ENCODE assay signal across 8 cellular contexts in genomic region chr7:107742678-107743566, GRCh38. TPM values are rescaled to one million over a fixed set of nuclear protein-coding genes. Genes with fewer than 3 reads are reported as not detected.
DNase-seq lines count a peak whose midpoint lies in the region; ATAC-seq and TF ChIP-seq lines count a peak whose summit lies in the region.

No MANE protein-coding gene starts in this region.

- peak overlapping the region; percentile 100 for H3K27ac Mint-ChIP-seq in T-cell

- intact Hi-C loops in upper lobe of right lung (cut with DNase I), result loop anchor here (10.0 kb wide), 1 partner anchor 132 kb away; no protein-coding TSS in a partner anchor

- no peaks in the 10 kb centered on the region for H3K36me3 ChIP-seq in KMS-11 (ENCODE audit: insufficient read depth)
- no peaks in the 10 kb centered on the region for H3K36me3 ChIP-seq in effector memory CD4-positive, alpha-beta T cell (ENCODE audit: control insufficient read depth, insufficient read depth, low read length)
- peaks cover 5% of the 10 kb centered on the region for H3K36me3 ChIP-seq in mesodermal cell (ENCODE audit: control insufficient read depth, insufficient read depth, low read length)
- no peaks in the 10 kb centered on the region for H3K36me3 ChIP-seq in upper lobe of right lung

- POLR2A ChIA-PET in T-cell (lab: Charles Lee), result interaction anchor here (0.6 to 2.5 kb wide), 12 partner anchors 9 to 1458 kb away, joined by 3 to 17 read pairs (median 4); partner anchors contain the start of genes HBP1 (in 2 of the 2), DLD (in 1 of the 2) and NAMPT (in 1 of the 2)

- WGBS in mesodermal cell (ENCODE audit: insufficient coverage in 2 of 2), 2 experiments, result 5 to 10% methylated on average over 21 to 25 of the region's 29 CpGs

- no peaks in the 10 kb centered on the region for H3K9me3 ChIP-seq in effector memory CD4-positive, alpha-beta T cell (ENCODE audit: control insufficient read depth, low read length)
- no peaks in the 10 kb centered on the region for H3K9me3 ChIP-seq in mesodermal cell (ENCODE audit: control insufficient read depth, low read length)
- no peaks in the 10 kb centered on the region for H3K9me3 ChIP-seq in upper lobe of right lung

- ATAC-seq in GM21737 (IDR thresholded peaks at IDR 0.05; ENCODE audit: unreplicated experiment) (peak; percentile 37), T-cell (replicated peaks in 1 of 4) (peak; percentile 38 to 48 (median 44)), upper lobe of right lung (peak; percentile 48)

- no peaks in the 10 kb centered on the region for H3K27me3 ChIP-seq in KMS-11 (ENCODE audit: insufficient read depth, low read depth)
- H3K27me3 ChIP-seq in effector memory CD4-positive, alpha-beta T cell (replicated peaks; ENCODE audit: control insufficient read depth, insufficient read depth, low read length, poor library complexity, severe bottlenecking), result no peaks in the 10 kb centered on the region
- H3K27me3 ChIP-seq in upper lobe of right lung, result no peaks in the 10 kb centered on the region

- no peaks in the 10 kb centered on the region for H3K9me3 Mint-ChIP-seq in T-cell

- H4K20me1 ChIP-seq in KMS-11 (ENCODE audit: insufficient read depth), result peaks cover 21% of the 10 kb centered on the region

- H3K36me3 Mint-ChIP-seq in T-cell, result peaks cover 8% of the 10 kb centered on the region

- H3K4me3 ChIP-seq in KMS-11 (IDR thresholded peaks at IDR 0.05; ENCODE audit: insufficient read depth, low read depth, low read length) (no peak overlapping the region), mesodermal cell (ENCODE audit: extremely low read depth, insufficient read depth, low read length, poor library complexity, severe bottlenecking) (peak overlapping the region; percentile 95), upper lobe of right lung (peak overlapping the region; percentile 82)
- peak overlapping the region; percentile 79 for H3K4me3 ChIP-seq in effector memory CD4-positive, alpha-beta T cell (ENCODE audit: insufficient read depth, low read depth, low read length, poor library complexity, severe bottlenecking)

- peak overlapping the region; percentile 92 for H3K9ac ChIP-seq in KMS-11

- DNase-seq in NCI-H748 (lab: John Stamatoyannopoulos, UW; ENCODE audit: unreplicated experiment), result peak; percentile 90
- no peak for DNase-seq in NCI-H748 treated with DMSO at 0.1 percent for 48 hours (lab: John Stamatoyannopoulos, UW)
- peak in 2 of 34 experiments; percentile 57 to 59 for DNase-seq in T-cell
- DNase-seq in effector memory CD4-positive, alpha-beta T cell, result peak in 1 of 3 donors; percentile 38
- DNase-seq in upper lobe of right lung, result peak; percentile 82

- H3K27me3 Mint-ChIP-seq in T-cell, result no peaks in the 10 kb centered on the region

- peak overlapping the region; percentile 94 to 97 (median 96) for H3K4me3 Mint-ChIP-seq in T-cell

- TF ChIP-seq CTCF in KMS-11 (conservative IDR thresholded peaks at IDR 0.05; ENCODE audit: low read depth, low read length) (no peak; the same call in none of the 2 replicates), upper lobe of right lung (IDR thresholded peaks at IDR 0.05) (no peak)

- CTCF ChIA-PET in T-cell (lab: Charles Lee), result interaction anchor here (0.6 to 4.9 kb wide), 23 partner anchors 9 to 574 kb away, joined by 3 to 75 read pairs (median 6); partner anchors contain the start of genes COG5 (in 2 of the 2), DUS4L (in 2 of the 2), DLD (in 1 of the 2) and HBP1 (in 1 of the 2)

- H2AFZ ChIP-seq in KMS-11 (ENCODE audit: low read depth), result peak overlapping the region; percentile 89

- H3K27ac ChIP-seq in KMS-11 (peak overlapping the region; percentile 96), mesodermal cell (ENCODE audit: low read depth, low read length, severe bottlenecking) (peak overlapping the region; percentile 97), upper lobe of right lung (peak overlapping the region; percentile 95)
- peak overlapping the region; percentile 100 for H3K27ac ChIP-seq in effector memory CD4-positive, alpha-beta T cell (ENCODE audit: insufficient read depth, low read length, poor library complexity, severe bottlenecking)

- peaks cover 40% of the 10 kb centered on the region for H3K4me1 ChIP-seq in KMS-11 (ENCODE audit: low read depth, poor library complexity, severe bottlenecking)
- peaks cover 35% of the 10 kb centered on the region for H3K4me1 ChIP-seq in effector memory CD4-positive, alpha-beta T cell (ENCODE audit: control insufficient read depth, insufficient read depth, low read length, poor library complexity, severe bottlenecking)
- peaks cover 11% of the 10 kb centered on the region for H3K4me1 ChIP-seq in mesodermal cell (ENCODE audit: control insufficient read depth, insufficient read depth, low read length, poor library complexity, severe bottlenecking)
- H3K4me1 ChIP-seq in upper lobe of right lung, result peaks cover 29% of the 10 kb centered on the region

- peaks cover 40% of the 10 kb centered on the region for H3K79me2 ChIP-seq in KMS-11 (ENCODE audit: insufficient read depth, low read depth)

- peak overlapping the region; percentile 76 for H3K4me2 ChIP-seq in KMS-11

- peaks cover 46 to 49% (median 48%) of the 10 kb centered on the region in 3 donors for H3K4me1 Mint-ChIP-seq in T-cell

RNA-seq across cellular contexts. Expression of gene CBLL1, which starts 1.0 kb away (rescaled TPM):
- total RNA-seq in T-cell (10 to 100 TPM; 50.5 to 70.1 (median 61.6) TPM), upper lobe of right lung (22.8 TPM)
- 35.4 TPM for polyA plus RNA-seq in mesodermal cell (2013, experiment 1 of 2)
- 30.5 TPM for polyA plus RNA-seq in mesodermal cell (2013, experiment 2 of 2)
